In the genomic region with DNA sequence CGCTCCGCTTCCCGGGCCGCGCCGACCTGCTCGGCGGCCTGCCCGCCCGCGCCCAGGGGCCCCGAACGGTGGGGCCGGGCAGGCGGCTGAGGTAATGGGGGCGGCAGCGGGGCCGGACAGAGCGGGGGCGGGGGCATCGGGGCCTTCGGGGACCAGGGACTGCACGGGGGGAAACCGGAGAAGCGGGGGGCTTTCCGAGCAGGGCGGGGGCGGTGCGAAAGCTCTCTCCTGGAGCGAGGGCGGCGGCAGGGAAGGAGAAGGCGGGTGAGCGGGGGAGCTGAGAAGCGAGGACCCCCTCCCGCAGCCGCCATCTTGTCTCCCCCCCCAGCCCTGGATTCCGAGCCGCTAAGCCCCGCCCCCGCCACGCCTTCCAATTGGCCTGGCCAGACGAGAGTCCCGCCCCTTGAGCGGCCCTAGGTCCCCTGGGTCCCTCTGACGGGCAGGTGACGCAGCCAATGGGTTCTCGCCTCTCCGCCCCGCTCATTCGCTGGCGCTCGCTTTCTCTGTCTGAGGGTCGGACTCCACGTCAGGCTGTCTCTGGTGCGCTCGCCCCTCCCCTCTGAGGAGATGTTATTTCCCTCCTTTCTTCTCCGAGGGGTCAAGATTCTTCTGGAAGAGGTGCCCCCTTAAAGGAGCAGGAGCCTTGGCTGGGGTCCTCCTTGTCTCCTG, we compare ENCODE assay signal across 8 cellular contexts. TPM values are rescaled to one million over a fixed set of nuclear protein-coding genes. Genes with fewer than 3 reads are reported as not detected.
DNase-seq lines count a peak whose midpoint lies in the region; FAIRE-seq and TF ChIP-seq lines count a peak whose summit lies in the region.

No MANE protein-coding gene starts in this region.

- no peak for TF ChIP-seq EP300 in stomach (IDR thresholded peaks at IDR 0.05)

- no peaks in the 10 kb centered on the region for H3K9me2 ChIP-seq in MM.1S (replicated peaks; ENCODE audit: insufficient read depth, low read length)

- WGBS in stomach, 5 donors = 0 to 2% (median 0%) methylated on average over 26 to 58 of the region's 58 CpGs

- H3K9ac ChIP-seq in MM.1S (ENCODE audit: low read length) = peak overlapping the region; percentile 74

- H3K4me2 ChIP-seq in MM.1S (ENCODE audit: low read depth, low read length) = peak overlapping the region; percentile 86

- H3F3A ChIP-seq in MM.1S (ENCODE audit: insufficient read depth, low read length) = peaks cover 12% of the 10 kb centered on the region

- H3K79me2 ChIP-seq in MM.1S (ENCODE audit: low read length) = peaks cover 43% of the 10 kb centered on the region

- intact Hi-C loops in stomach (cut with DNase I; ENCODE audit: low total_unique reads) = no loop called here

- H3K4me1 Mint-ChIP-seq in neural crest cell = peaks cover 41% of the 10 kb centered on the region

- H2AFZ ChIP-seq in MM.1S (ENCODE audit: low read length) = peak overlapping the region; percentile 93

- H3K9me3 ChIP-seq in MM.1S (replicated peaks; ENCODE audit: insufficient read depth, low read length) (no peaks in the 10 kb centered on the region), stomach (no peaks in the 10 kb centered on the region)

- DNase-seq in HCEC 1CT = peak; percentile 94
- DNase-seq in MM.1S = peak; percentile 98
- DNase-seq in SHP77 treated with DMSO at 0.1 percent for 48 hours (lab: John Stamatoyannopoulos, UW) = peak; percentile 81
- DNase-seq in activated gamma-delta T cell treated with Interleukin-2 at 50 U/mL for 16 hours = peak; percentile 100
- DNase-seq in foreskin fibroblast = peak; percentile 94 to 99
- DNase-seq in neural crest cell (ENCODE audit: low read depth, low spot score) = peak; percentile 100
- DNase-seq in stomach = peak; percentile 100

- peaks cover 30% of the 10 kb centered on the region for H3K36me3 Mint-ChIP-seq in neural crest cell (ENCODE audit: low read depth)

- TF ChIP-seq POLR2A in stomach (IDR thresholded peaks at IDR 0.05) = no peak

- H4K20me1 ChIP-seq in MM.1S (ENCODE audit: insufficient read depth, low read length) = no peaks in the 10 kb centered on the region

- FAIRE-seq in G401.6 (lab: Jason Lieb, UNC) = peak; percentile 96

- TF ChIP-seq CTCF in MM.1S (IDR thresholded peaks at IDR 0.05; ENCODE audit: low read length) (no peak), foreskin fibroblast (IDR thresholded peaks at IDR 0.05; ENCODE audit: low read depth, low read length) (no peak), neural crest cell (conservative IDR thresholded peaks at IDR 0.05) (no peak), stomach (IDR thresholded peaks at IDR 0.05) (no peak)

- peak overlapping the region; percentile 97 for H3K4me3 Mint-ChIP-seq in neural crest cell

- peak overlapping the region; percentile 36; the same call in 1 of the 2 replicates for H3K27ac ChIP-seq in MM.1S (ENCODE audit: low read length)
- peak overlapping the region; percentile 94 to 99 (median 98) for H3K27ac ChIP-seq in stomach

- H3K27me3 Mint-ChIP-seq in neural crest cell (ENCODE audit: low read depth) = peaks cover 9% of the 10 kb centered on the region

- H3K4me1 ChIP-seq in MM.1S (ENCODE audit: low read length) (peaks cover 8% of the 10 kb centered on the region; the same call in 1 of the 2 replicates), stomach (peaks cover 8 to 46% (median 38%) of the 10 kb centered on the region in 4 donors)

- H3K4me3 ChIP-seq in MM.1S (ENCODE audit: low read length) = peak overlapping the region; percentile 91
- peak overlapping the region; percentile 55 to 79 for H3K4me3 ChIP-seq in foreskin fibroblast (ENCODE audit: low read depth in 1 of 2, low read length in 2 of 2)
- peak overlapping the region; percentile 60 to 93 (median 74) for H3K4me3 ChIP-seq in stomach

- H3K27me3 ChIP-seq in MM.1S (replicated peaks; ENCODE audit: insufficient read depth, low read length) (no peaks in the 10 kb centered on the region), stomach (no peaks in the 10 kb centered on the region)

- H3K27ac Mint-ChIP-seq in neural crest cell (ENCODE audit: unreplicated experiment) = peak overlapping the region; percentile 98

- H3K9me3 Mint-ChIP-seq in neural crest cell = no peaks in the 10 kb centered on the region

- H3K36me3 ChIP-seq in MM.1S (replicated peaks; ENCODE audit: insufficient read depth, low read length) (no peaks in the 10 kb centered on the region), stomach (peaks cover 18 to 24% (median 22%) of the 10 kb centered on the region in 4 donors)

RNA-seq across cellular contexts. Expression of gene BRPF3, which starts 0.5 kb away (rescaled TPM):
- 54.1 and 57.3 TPM in 2 replicates for total RNA-seq in neural crest cell
- total RNA-seq in stomach = 100 to 1,000 TPM in 1 of 5 donors, 10 to 100 TPM in 4; 19.5 to 343 (median 59.7) TPM
- polyA plus RNA-seq in stomach = 10 to 100 TPM in 2 of 3 donors, 1 to 10 TPM in 1; 7.0 to 17.6 (median 12.7) TPM

Comparison
In these comparisons a context has a peak if more than half of its experiments do, and no peak if none do; other contexts are left out.
1. Peak in every context shown above with its lines: DNase-seq, H3K4me3 ChIP-seq and H3K27ac ChIP-seq.